Comparison of ENCODE assay signal across 10 cellular contexts in genomic region chr4:107153228-107153627, GRCh38.
DNase-seq lines count a peak whose midpoint lies in the region; ATAC-seq, FAIRE-seq and TF ChIP-seq lines count a peak whose summit lies in the region.
"Had no signal": no experiment of that assay in that cellular context is flagged by ENCODE, and none has a peak within 500 bp of the region (broad histone marks: within the 10 kb centered on the region; RNA-seq: fewer than 3 reads in every experiment).

No MANE protein-coding gene starts in this region.

- H3K23me2 ChIP-seq in H1 (ENCODE audit: low read depth, low read length), result no peaks in the 10 kb centered on the region; the same call in 1 of the 2 replicates

- H2BK12ac ChIP-seq in H1 (ENCODE audit: low read depth, low read length), result no peak overlapping the region

- H2BK20ac ChIP-seq in H1 (ENCODE audit: low read length), result peak overlapping the region; percentile 34; the same call in 1 of the 2 replicates

- ATAC-seq in psoas muscle (no peak), GM18861 (IDR thresholded peaks at IDR 0.05; ENCODE audit: unreplicated experiment) (no peak)
- ATAC-seq: Right ventricle myocardium inferior had no signal

- peak; percentile 46 to 60 for TF ChIP-seq RAD21 in H1 (IDR thresholded peaks at IDR 0.05 in 1 of 2, conservative IDR thresholded peaks at IDR 0.05 in 1 of 2; ENCODE audit: low read depth in 2 of 2, low read length in 2 of 2)

- H3K4me3 ChIP-seq in H1 (ENCODE audit: extremely low read depth in 1 of 4, insufficient read depth in 2 of 4, low read depth in 3 of 4, low read length in 4 of 4), result no peak overlapping the region
- no peak overlapping the region for H3K4me3 ChIP-seq in psoas muscle

- H4K20me1 ChIP-seq in H1 (replicated peaks in 1 of 2; ENCODE audit: control insufficient read depth in 1 of 2, insufficient read depth in 2 of 2, low read length in 2 of 2), result no peaks in the 10 kb centered on the region

- no peak overlapping the region for H4K91ac ChIP-seq in H1 (replicated peaks; ENCODE audit: insufficient read length, low read length)

- H3K9me3 ChIP-seq in H1 (ENCODE audit: insufficient read depth in 2 of 2, low read depth in 1 of 2, low read length in 1 of 2), result no peaks in the 10 kb centered on the region
- no peaks in the 10 kb centered on the region for H3K9me3 ChIP-seq in psoas muscle

- H3K23ac ChIP-seq in H1 (ENCODE audit: insufficient read length), result no peak overlapping the region

- H3K27me3 ChIP-seq in H1 (replicated peaks in 1 of 4; ENCODE audit: control insufficient read depth in 3 of 4, extremely low read depth in 1 of 4, insufficient read depth in 3 of 4, low read length in 3 of 4), result no peaks in the 10 kb centered on the region
- no peaks in the 10 kb centered on the region for H3K27me3 ChIP-seq in psoas muscle (ENCODE audit: insufficient read depth in 3 of 3, low read length in 2 of 3)

- H3K4me1 ChIP-seq in H1 (replicated peaks in 1 of 4; ENCODE audit: control insufficient read depth in 3 of 4, insufficient read depth in 4 of 4, low read length in 3 of 4) (peaks cover 0 to 7% (median 0%) of the 10 kb centered on the region in 4 experiments; a peak in 1 of 7 replicates), psoas muscle (no peaks in the 10 kb centered on the region)

- no peak overlapping the region for H4K8ac ChIP-seq in H1 (ENCODE audit: extremely low read depth, insufficient read depth, low read length)

- TF ChIP-seq CTCF in H1 (IDR thresholded peaks at IDR 0.05; ENCODE audit: control extremely low read depth in 1 of 3, insufficient read depth in 1 of 3, low read depth in 1 of 3, low read length in 3 of 3), result peak in 2 of 3 experiments; percentile 61 to 76; a peak in 3 of 4 replicates
- TF ChIP-seq CTCF in psoas muscle (IDR thresholded peaks at IDR 0.05), result peak; percentile 32

- no peak overlapping the region for H3K9ac ChIP-seq in H1 (replicated peaks in 1 of 4; ENCODE audit: extremely low read depth in 1 of 4, low read depth in 3 of 4, low read length in 3 of 4)

- no peak overlapping the region for H4K5ac ChIP-seq in H1 (ENCODE audit: insufficient read length, low read depth, low read length)

- H3K36me3 ChIP-seq in H1 (ENCODE audit: control insufficient read depth in 2 of 4, insufficient read depth in 4 of 4, low read length in 3 of 4) (no peaks in the 10 kb centered on the region), psoas muscle (ENCODE audit: insufficient read depth in 1 of 2, low read depth in 1 of 2) (no peaks in the 10 kb centered on the region)

- POLR2A ChIA-PET in H1 (lab: Charles Lee; ENCODE audit: partially characterized antibody), result interaction anchor here (0.7 kb wide), 1 partner anchor 30 kb away, joined by 3 read pairs; no protein-coding TSS in a partner anchor

- no peak overlapping the region for H2AK5ac ChIP-seq in H1 (ENCODE audit: low read depth, low read length)

- H3K18ac ChIP-seq in H1 (ENCODE audit: extremely low read depth, low read length), result no peak overlapping the region; the same call in 1 of the 2 replicates

- H3K4me2 ChIP-seq in H1 (ENCODE audit: insufficient read depth in 1 of 2, low read depth in 2 of 2, low read length in 2 of 2), result no peak overlapping the region

- no peak for TF ChIP-seq EP300 in H1 (IDR thresholded peaks at IDR 0.05; ENCODE audit: borderline replicate concordance in 1 of 2, low read depth in 2 of 2, low read length in 2 of 2)

- peak overlapping the region; percentile 97; the same call in 1 of the 2 replicates for H2AFZ ChIP-seq in H1 (ENCODE audit: low read length)

- CTCF ChIA-PET in H1 (lab: Charles Lee; ENCODE audit: partially characterized antibody), result interaction anchor here (1.0 to 1.4 kb wide), 5 partner anchors 9 to 102 kb away, joined by 3 to 7 read pairs (median 3); no protein-coding TSS in a partner anchor

- no peak overlapping the region for H3K4ac ChIP-seq in H1 (replicated peaks; ENCODE audit: insufficient read length, low read depth, low read length)

- H2BK5ac ChIP-seq in H1 (ENCODE audit: low read depth, low read length), result no peak overlapping the region

- WGBS in H1 (ENCODE audit: extremely low coverage in 1 of 2, insufficient coverage in 1 of 2, insufficient read length in 1 of 2, insufficient replicate concordance in 2 of 2, low coverage in 1 of 2, low lambda C conversion rate in 2 of 2, missing lambda C conversion rate in 1 of 2), 2 experiments, result 52% methylated on average over 4 of the region's 4 CpGs; no CpG with 5 or more reads in 1 of the 2 experiments
- WGBS in psoas muscle, 3 donors, result 64 to 69% (median 67%) methylated on average over 4 of the region's 4 CpGs

- H3K14ac ChIP-seq in H1 (ENCODE audit: insufficient read length), result no peak overlapping the region

- FAIRE-seq in H1 (lab: Jason Lieb, UNC), result peak; percentile 93

- DNase-seq in NCI-H1417 (lab: John Stamatoyannopoulos, UW), result peak in 2 of 3 experiments; percentile 6 to 28
- DNase-seq in NCI-H1417 treated with DMSO at 0.1 percent for 48 hours (lab: John Stamatoyannopoulos, UW), result no peak
- DNase-seq in LoVo (ENCODE audit: low spot score), result peak; percentile 5
- peak; percentile 36 to 58 for DNase-seq in H1 (ENCODE audit: low read depth in 1 of 2, low spot score in 2 of 2)
- no peak for DNase-seq in psoas muscle
- DNase-seq in pons (ENCODE audit: low spot score), result no peak
- DNase-seq in medulla oblongata (ENCODE audit: extremely low spot score), result no peak
- DNase-seq: ACHN had no signal

- intact Hi-C loops in psoas muscle (cut with DNase I), result no loop called here

- no peak overlapping the region for H3K27ac ChIP-seq in H1 (ENCODE audit: low read depth, low read length)
- no peak overlapping the region for H3K27ac ChIP-seq in psoas muscle

- H2BK15ac ChIP-seq in H1 (ENCODE audit: low read length), result no peak overlapping the region

- H3K79me2 ChIP-seq in H1 (ENCODE audit: control insufficient read depth in 1 of 2, insufficient read depth in 2 of 2, low read length in 2 of 2), result no peaks in the 10 kb centered on the region

- no peak overlapping the region for H2BK120ac ChIP-seq in H1 (replicated peaks; ENCODE audit: low read depth, low read length)

- H3K79me1 ChIP-seq in H1 (ENCODE audit: low read depth, low read length), result no peaks in the 10 kb centered on the region

- no peak for TF ChIP-seq POLR2A in H1 (IDR thresholded peaks at IDR 0.05; ENCODE audit: control extremely low read depth in 1 of 2, low read depth in 2 of 2, low read length in 2 of 2)

- H3K56ac ChIP-seq in H1 (replicated peaks; ENCODE audit: insufficient read length, low read depth, low read length), result no peak overlapping the region

TF ChIP-seq in H1, 55 proteins besides CTCF, POLR2A, EP300 and RAD21 (continues in another document):
- peak; percentile 13 for TF ChIP-seq NANOG (IDR thresholded peaks at IDR 0.05; ENCODE audit: insufficient read depth, low read depth, low read length, poor library complexity, severe bottlenecking)

Comparison
In these comparisons a context has a peak if more than half of its experiments do, and no peak if none do; other contexts are left out.
1. DNase-seq: peak in NCI-H1417 (2 of 3), LoVo (single experiment) and H1 (2 of 2); none in NCI-H1417 treated with DMSO at 0.1 percent for 48 hours (single experiment), psoas muscle (0 of 2), pons (single experiment) and medulla oblongata (single experiment).